Comparison of ENCODE assay signal across 9 cellular contexts in the genomic region with DNA sequence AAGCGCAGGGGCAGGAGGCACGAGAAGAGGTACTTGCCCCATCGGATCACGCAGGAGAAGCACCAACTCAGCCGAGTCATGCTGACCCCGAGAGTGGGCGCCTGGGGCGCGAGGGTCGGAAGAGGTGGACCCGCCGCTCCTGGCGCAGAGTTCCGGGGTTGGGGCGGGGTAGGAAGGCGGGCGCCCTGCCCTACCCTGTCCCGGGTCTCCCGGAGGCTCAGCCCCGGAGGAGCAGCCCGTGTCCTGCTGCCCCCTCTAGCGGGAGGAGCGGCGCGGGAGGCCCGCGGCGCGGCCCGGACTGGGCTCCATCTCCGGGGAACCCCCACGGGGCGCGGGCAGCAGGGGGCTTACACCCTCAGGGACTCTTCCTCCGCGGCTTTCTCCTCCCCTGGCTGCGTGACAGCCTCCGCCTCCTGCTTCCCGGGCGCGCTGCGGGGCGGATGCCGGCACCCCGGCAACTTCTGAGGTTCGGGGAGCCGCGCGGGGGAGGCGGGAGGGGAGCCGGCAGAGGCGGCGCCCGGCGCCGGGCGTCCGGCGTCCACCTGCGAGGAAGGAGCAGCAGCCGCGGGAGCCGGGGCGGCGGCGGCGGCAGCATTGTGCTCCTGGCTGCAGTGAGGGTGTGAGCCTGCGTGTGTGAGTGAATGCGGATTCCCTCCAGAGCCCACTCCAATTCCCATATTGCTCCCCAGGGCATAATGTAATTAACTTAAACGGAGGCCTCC. TPM values are rescaled to one million over a fixed set of nuclear protein-coding genes. Genes with fewer than 3 reads are reported as not detected.
DNase-seq lines count a peak whose midpoint lies in the region; ATAC-seq, FAIRE-seq and TF ChIP-seq lines count a peak whose summit lies in the region.
"Had no signal": no experiment of that assay in that cellular context is flagged by ENCODE, and none has a peak within 500 bp of the region (broad histone marks: within the 10 kb centered on the region; RNA-seq: fewer than 3 reads in every experiment).

No MANE protein-coding gene starts in this region.

- no peaks in the 10 kb centered on the region for H3K9me1 ChIP-seq in endothelial cell of umbilical vein (replicated peaks; ENCODE audit: control insufficient read depth, extremely low read depth, insufficient read depth, low read length)

- H3K9ac ChIP-seq in endothelial cell of umbilical vein (replicated peaks; ENCODE audit: extremely low read depth, insufficient read depth, low read length), result peak overlapping the region; percentile 47
- no peak overlapping the region for H3K9ac ChIP-seq in muscle layer of colon (ENCODE audit: low read length)

- H3K4me1 Mint-ChIP-seq in activated CD4-positive, alpha-beta T cell treated with anti-CD3 and anti-CD28 coated beads, Interleukin-2, amount 10 ng/mL, durations not matched to agents 7 days and 5 days, result peaks cover 9% of the 10 kb centered on the region

- CTCF ChIA-PET in activated CD4-positive, alpha-beta T cell treated with anti-CD3 and anti-CD28 coated beads, Interleukin-2, amount 10 ng/mL, durations not matched to agents 7 days and 5 days (lab: Charles Lee), result no interaction called here
- CTCF ChIA-PET in endothelial cell of umbilical vein (lab: Charles Lee), result no interaction called here

- peak overlapping the region; percentile 77 for H2AFZ ChIP-seq in endothelial cell of umbilical vein (ENCODE audit: low read depth, low read length)

- H3K9me2 ChIP-seq in DOHH2 (replicated peaks; ENCODE audit: control insufficient read depth, low read length), result no peaks in the 10 kb centered on the region

- no peak overlapping the region for H3K27ac Mint-ChIP-seq in activated CD4-positive, alpha-beta T cell treated with anti-CD3 and anti-CD28 coated beads, Interleukin-2, amount 10 ng/mL, durations not matched to agents 7 days and 5 days

- H3K27me3 ChIP-seq in DOHH2 (ENCODE audit: control insufficient read depth, low read length) (peaks cover 52% of the 10 kb centered on the region), endothelial cell of umbilical vein (ENCODE audit: control insufficient read depth in 2 of 2, insufficient read depth in 2 of 2, low read length in 2 of 2) (peaks cover 0 to 6% of the 10 kb centered on the region in 2 experiments), muscle layer of colon (ENCODE audit: control insufficient read depth in 1 of 2, insufficient read depth in 2 of 2, low read length in 2 of 2) (peaks cover 10 to 47% of the 10 kb centered on the region in 2 donors), upper lobe of right lung (no peaks in the 10 kb centered on the region)

- H3K79me2 ChIP-seq in DOHH2 (ENCODE audit: control insufficient read depth, low read length) (no peaks in the 10 kb centered on the region), endothelial cell of umbilical vein (ENCODE audit: control insufficient read depth, insufficient read depth, low read length) (no peaks in the 10 kb centered on the region)

- H3K9me3 Mint-ChIP-seq in activated CD4-positive, alpha-beta T cell treated with anti-CD3 and anti-CD28 coated beads, Interleukin-2, amount 10 ng/mL, durations not matched to agents 7 days and 5 days, result no peaks in the 10 kb centered on the region

- FAIRE-seq in endothelial cell of umbilical vein (lab: Jason Lieb, UNC), result no peak

- H4K20me1 ChIP-seq in DOHH2 (ENCODE audit: control insufficient read depth, insufficient read depth, low read depth, low read length) (no peaks in the 10 kb centered on the region), endothelial cell of umbilical vein (replicated peaks; ENCODE audit: control insufficient read depth, extremely low read depth, insufficient read depth, low read length) (no peaks in the 10 kb centered on the region)

- H3K9me3 ChIP-seq in DOHH2 (ENCODE audit: control insufficient read depth, insufficient read depth, low read length) (no peaks in the 10 kb centered on the region), endothelial cell of umbilical vein (replicated peaks; ENCODE audit: control insufficient read depth, insufficient read depth, low read length) (no peaks in the 10 kb centered on the region), muscle layer of colon (ENCODE audit: low read length) (no peaks in the 10 kb centered on the region), upper lobe of right lung (no peaks in the 10 kb centered on the region)

- peak; percentile 80 for ATAC-seq in upper lobe of right lung
- no peak for ATAC-seq in HG03280 (IDR thresholded peaks at IDR 0.05; ENCODE audit: unreplicated experiment)

- DNase-seq in HT1080 (ENCODE audit: low read depth), result peak; percentile 58
- peak; percentile 33 for DNase-seq in activated CD4-positive, alpha-beta T cell treated with anti-CD3 and anti-CD28 coated beads, Interleukin-2, amount 10 ng/mL, durations not matched to agents 7 days and 5 days
- DNase-seq in endothelial cell of umbilical vein (ENCODE audit: low read depth, low spot score), result peak; percentile 26
- DNase-seq in upper lobe of right lung, result peak; percentile 76
- no peak for DNase-seq in SKM-1 (lab: John Stamatoyannopoulos, UW; ENCODE audit: unreplicated experiment)

- H3K27me3 Mint-ChIP-seq in activated CD4-positive, alpha-beta T cell treated with anti-CD3 and anti-CD28 coated beads, Interleukin-2, amount 10 ng/mL, durations not matched to agents 7 days and 5 days, result peaks cover 47% of the 10 kb centered on the region

- intact Hi-C loops in endothelial cell of umbilical vein (cut with micrococcal nuclease) (loop anchor here (1.0 kb wide), 1 partner anchor 17 kb away; no protein-coding TSS in a partner anchor), upper lobe of right lung (cut with DNase I) (no loop called here)

- H3K4me2 ChIP-seq in DOHH2 (ENCODE audit: low read length) (no peak overlapping the region), endothelial cell of umbilical vein (ENCODE audit: insufficient read depth, low read length) (peak overlapping the region; percentile 58)

- POLR2A ChIA-PET in activated CD4-positive, alpha-beta T cell treated with anti-CD3 and anti-CD28 coated beads, Interleukin-2, amount 10 ng/mL, durations not matched to agents 7 days and 5 days (lab: Charles Lee), result no interaction called here
- POLR2A ChIA-PET in endothelial cell of umbilical vein (lab: Charles Lee), result no interaction called here

- no peaks in the 10 kb centered on the region for H3K36me3 Mint-ChIP-seq in activated CD4-positive, alpha-beta T cell treated with anti-CD3 and anti-CD28 coated beads, Interleukin-2, amount 10 ng/mL, durations not matched to agents 7 days and 5 days (ENCODE audit: low read depth)

- peak overlapping the region; percentile 16 for H3K4me3 Mint-ChIP-seq in activated CD4-positive, alpha-beta T cell treated with anti-CD3 and anti-CD28 coated beads, Interleukin-2, amount 10 ng/mL, durations not matched to agents 7 days and 5 days

- BruUV-seq in endothelial cell of umbilical vein (replicated peaks; lab: Mats Ljungman, UMichigan), result no TSS peak

- H3K27ac ChIP-seq in DOHH2 (ENCODE audit: low read depth, low read length), result no peak overlapping the region
- no peak overlapping the region for H3K27ac ChIP-seq in endothelial cell of umbilical vein (ENCODE audit: insufficient read depth, low read depth, low read length)
- no peak overlapping the region for H3K27ac ChIP-seq in muscle layer of colon (ENCODE audit: low read depth, low read length)
- H3K27ac ChIP-seq in upper lobe of right lung, result no peak overlapping the region

- H3K36me3 ChIP-seq in DOHH2 (ENCODE audit: control insufficient read depth, low read length) (no peaks in the 10 kb centered on the region), endothelial cell of umbilical vein (ENCODE audit: control insufficient read depth in 2 of 2, extremely low read depth in 1 of 2, insufficient read depth in 2 of 2, low read length in 2 of 2) (no peaks in the 10 kb centered on the region), muscle layer of colon (ENCODE audit: insufficient read depth, low read length) (no peaks in the 10 kb centered on the region), upper lobe of right lung (no peaks in the 10 kb centered on the region)

- peak; percentile 21 for TF ChIP-seq CTCF in DOHH2 (IDR thresholded peaks at IDR 0.05; ENCODE audit: low read depth, low read length, poor library complexity, severe bottlenecking)
- peak; percentile 47 to 78 for TF ChIP-seq CTCF in endothelial cell of umbilical vein (IDR thresholded peaks at IDR 0.05; ENCODE audit: extremely low read depth in 1 of 2, insufficient read depth in 1 of 2, low read depth in 1 of 2, low read length in 2 of 2)
- TF ChIP-seq CTCF in upper lobe of right lung (IDR thresholded peaks at IDR 0.05), result peak; percentile 58

- H3K4me3 ChIP-seq in DOHH2 (ENCODE audit: low read length) (no peak overlapping the region), endothelial cell of umbilical vein (replicated peaks in 1 of 3; ENCODE audit: insufficient read depth in 1 of 3, low read depth in 1 of 3, low read length in 3 of 3) (peak overlapping the region; percentile 30 to 37 (median 36)), muscle layer of colon (ENCODE audit: low read depth in 1 of 2, low read length in 2 of 2) (peak overlapping the region; percentile 25 to 47), upper lobe of right lung (peak overlapping the region; percentile 49)

- no peaks in the 10 kb centered on the region for H3F3A ChIP-seq in DOHH2 (ENCODE audit: control insufficient read depth, insufficient read depth)

- dilution Hi-C loops in endothelial cell of umbilical vein (cut with MboI; ENCODE audit: extremely low pct_ligation_motif_present, low sequenced_read_pairs), result no loop called here

- TF ChIP-seq POLR2A in endothelial cell of umbilical vein (IDR thresholded peaks at IDR 0.05; ENCODE audit: low read depth, low read length), result no peak

- H3K4me1 ChIP-seq in DOHH2 (ENCODE audit: control insufficient read depth, low read length) (no peaks in the 10 kb centered on the region), endothelial cell of umbilical vein (ENCODE audit: control insufficient read depth, extremely low read depth, insufficient read depth, low read length) (peaks cover 21% of the 10 kb centered on the region), muscle layer of colon (ENCODE audit: insufficient read depth, low read length) (peaks cover 24% of the 10 kb centered on the region), upper lobe of right lung (peaks cover 14% of the 10 kb centered on the region)

RNA-seq across cellular contexts. Expression of a gene that starts 7.5 kb away (rescaled TPM):
- total RNA-seq in HT1080 (2014; rRNA removed; shearing (Covaris generic)), result 9.6 and 10.5 TPM in 2 replicates
- 4.9 and 5.1 TPM in 2 replicates for polyA plus RNA-seq in HT1080 (2015; cell fraction: cytosol; rRNA removed)
- polyA plus RNA-seq in HT1080 (2015; cell fraction: nucleus; rRNA removed), result 16.1 and 17.1 TPM in 2 replicates
- total RNA-seq in activated CD4-positive, alpha-beta T cell treated with anti-CD3 and anti-CD28 coated beads, Interleukin-2, amount 10 ng/mL, durations not matched to agents 7 days and 5 days, result 10 to 100 TPM; 11.0 to 13.5 TPM
- total RNA-seq in endothelial cell of umbilical vein (35.6 and 52.1 TPM in 2 replicates), upper lobe of right lung (669 TPM)
- 9.9 and 11.0 TPM in 2 replicates for polyA plus RNA-seq in endothelial cell of umbilical vein
- 10.3 and 11.1 TPM in 2 replicates for polyA plus RNA-seq in endothelial cell of umbilical vein (2011; cell fraction: cytosol; rRNA removed)
- 32.1 and 41.7 TPM in 2 replicates for polyA plus RNA-seq in endothelial cell of umbilical vein (2011; cell fraction: nucleus; rRNA removed)
- polyA plus RNA-seq in endothelial cell of umbilical vein (2012), result 14.4 and 16.5 TPM in 2 replicates
- polyA minus RNA-seq in endothelial cell of umbilical vein, result 67.8 and 71.0 TPM in 2 replicates
- polyA minus RNA-seq in endothelial cell of umbilical vein (2011; cell fraction: cytosol; rRNA and poly(A)+ RNA removed), result 1.9 TPM
- polyA minus RNA-seq in endothelial cell of umbilical vein (2011; cell fraction: nucleus; rRNA and poly(A)+ RNA removed), result 48.7 and 57.9 TPM in 2 replicates

RNA-seq across cellular contexts. Expression of a gene that starts 58.8 kb away (rescaled TPM):
- total RNA-seq in HT1080 (2014; rRNA removed; shearing (Covaris generic)), result not detected in 2 replicates
- polyA plus RNA-seq in HT1080 (2015; cell fraction: cytosol; rRNA removed), result not detected in 2 replicates
- not detected in 2 replicates for polyA plus RNA-seq in HT1080 (2015; cell fraction: nucleus; rRNA removed)
- 1 to 10 TPM; 2.1 to 2.7 TPM for total RNA-seq in activated CD4-positive, alpha-beta T cell treated with anti-CD3 and anti-CD28 coated beads, Interleukin-2, amount 10 ng/mL, durations not matched to agents 7 days and 5 days
- total RNA-seq in endothelial cell of umbilical vein (not detected in 2 replicates), upper lobe of right lung (not detected)
- not detected in 2 replicates for polyA plus RNA-seq in endothelial cell of umbilical vein
- polyA plus RNA-seq in endothelial cell of umbilical vein (2011; cell fraction: cytosol; rRNA removed), result not detected in 2 replicates
- polyA plus RNA-seq in endothelial cell of umbilical vein (2011; cell fraction: nucleus; rRNA removed), result not detected in 2 replicates
- polyA plus RNA-seq in endothelial cell of umbilical vein (2012), result not detected in 2 replicates
- polyA minus RNA-seq in endothelial cell of umbilical vein, result not detected in 2 replicates
- polyA minus RNA-seq in endothelial cell of umbilical vein (2011; cell fraction: cytosol; rRNA and poly(A)+ RNA removed), result not detected
- polyA minus RNA-seq in endothelial cell of umbilical vein (2011; cell fraction: nucleus; rRNA and poly(A)+ RNA removed), result not detected in 2 replicates
- total RNA-seq: activated CD8-positive, alpha-beta memory T cell treated with anti-CD3 and anti-CD28 coated beads for 36 hours had no signal

Comparison
In these comparisons a context has a peak if more than half of its experiments do, and no peak if none do; other contexts are left out.
1. RNA of a gene that starts 7.5 kb away (total RNA-seq): 669 TPM in upper lobe of right lung (single experiment); 35.6 to 52.1 TPM in endothelial cell of umbilical vein, 11.0 to 13.5 TPM in activated CD4-positive, alpha-beta T cell treated with anti-CD3 and anti-CD28 coated beads, Interleukin-2, amount 10 ng/mL, durations not matched to agents 7 days and 5 days and 9.6 to 10.5 TPM in HT1080; every median in the first group is over 10 times any median in the second.
2. Peak in every context shown above with its lines, with median percentiles within 50 percentile points of each other: CTCF ChIP-seq.